8 cellular contexts compared by ENCODE assay signal in the genomic region with DNA sequence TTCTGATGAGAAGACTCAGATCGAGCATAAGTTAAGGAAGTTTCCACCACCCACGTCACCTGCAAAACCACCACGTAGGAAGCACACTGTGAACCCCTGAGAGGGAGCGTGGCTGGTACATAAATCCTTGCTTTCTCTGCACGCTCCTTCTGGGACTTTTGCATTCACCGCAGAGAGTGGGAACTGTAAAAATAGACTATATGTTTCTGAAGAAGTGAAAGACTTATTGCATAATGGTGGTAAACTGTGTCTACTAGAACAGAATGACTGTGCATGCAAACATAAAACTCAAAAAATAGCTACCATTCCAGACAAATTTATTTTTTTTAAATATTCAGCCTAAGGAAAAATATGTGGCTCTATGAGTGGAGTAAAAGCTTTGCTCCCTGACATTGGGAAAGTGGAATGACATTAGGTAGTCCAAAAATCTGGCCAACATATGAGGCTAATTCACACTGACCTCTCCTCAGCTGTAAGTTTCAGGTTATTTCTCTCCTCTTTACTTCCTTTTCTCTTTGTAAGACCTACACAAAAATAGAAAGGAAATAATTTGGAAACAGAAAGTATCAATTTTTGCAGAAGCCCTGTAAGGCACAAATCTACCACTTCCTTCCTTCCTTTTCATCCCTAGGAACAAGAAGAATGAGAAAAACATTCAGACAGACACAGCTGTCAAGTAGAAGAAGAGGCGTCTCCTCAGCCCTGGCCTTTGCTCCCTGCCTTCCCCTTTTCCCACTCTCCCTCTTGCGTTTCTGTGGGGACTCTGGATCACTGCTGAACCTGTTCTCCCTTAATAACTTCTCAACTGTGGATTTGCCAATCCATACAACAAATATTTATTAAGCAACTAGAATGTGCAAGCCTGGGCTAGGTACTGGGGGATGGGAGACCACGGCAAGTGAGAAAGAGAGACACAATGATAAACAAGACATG.
DNase-seq lines count a peak whose midpoint lies in the region; ATAC-seq and TF ChIP-seq lines count a peak whose summit lies in the region.

No MANE protein-coding gene starts in this region.

- peak overlapping the region; percentile 12 for H3K27ac ChIP-seq in CD8-positive, alpha-beta T cell (ENCODE audit: low read depth, low read length)

- H3K9me3 Mint-ChIP-seq in CD8-positive, alpha-beta T cell, result no peaks in the 10 kb centered on the region
- peaks cover 3% of the 10 kb centered on the region for H3K9me3 Mint-ChIP-seq in progenitor cell of endocrine pancreas (ENCODE audit: low read depth)

- peak overlapping the region; percentile 89 for H3K27ac Mint-ChIP-seq in CD8-positive, alpha-beta T cell
- no peak overlapping the region for H3K27ac Mint-ChIP-seq in progenitor cell of endocrine pancreas

- in situ Hi-C loops in KBM-7 (cut with MboI; ENCODE audit: low pct_unique_long_range_greater_than_20kb, low sequenced_read_pairs), result no loop called here

- no peaks in the 10 kb centered on the region for H3K36me3 ChIP-seq in CD8-positive, alpha-beta T cell (ENCODE audit: insufficient read depth, low read length)

- H3K27me3 Mint-ChIP-seq in CD8-positive, alpha-beta T cell (ENCODE audit: low read depth), result no peaks in the 10 kb centered on the region
- no peaks in the 10 kb centered on the region for H3K27me3 Mint-ChIP-seq in progenitor cell of endocrine pancreas

- CTCF ChIA-PET in CD8-positive, alpha-beta T cell (lab: Charles Lee), result interaction anchor here (0.8 to 1.2 kb wide), 2 partner anchors 23 to 40 kb away, joined by 3 read pairs; no protein-coding TSS in a partner anchor

- H3K9me3 ChIP-seq in CD8-positive, alpha-beta T cell (ENCODE audit: low read length), result no peaks in the 10 kb centered on the region

- H3K4me3 ChIP-seq in CD8-positive, alpha-beta T cell (ENCODE audit: low read depth, low read length), result peak overlapping the region; percentile 36

- TF ChIP-seq CTCF in CD8-positive, alpha-beta T cell (IDR thresholded peaks at IDR 0.05), result no peak
- no peak for TF ChIP-seq CTCF in progenitor cell of endocrine pancreas (IDR thresholded peaks at IDR 0.05; ENCODE audit: unreplicated experiment)

- intact Hi-C loops in CD8-positive, alpha-beta T cell (cut with DNase I, micrococcal nuclease), result loop anchor here in 1 of 2 experiments (2.0 to 5.0 kb wide), 3 partner anchors 19 to 86 kb away; no protein-coding TSS in a partner anchor

- POLR2A ChIA-PET in CD8-positive, alpha-beta T cell (lab: Charles Lee), result interaction anchor here (0.7 to 2.0 kb wide), 5 partner anchors 19 to 171 kb away, joined by 3 to 9 read pairs (median 3); no protein-coding TSS in a partner anchor

- ATAC-seq in CD8-positive, alpha-beta T cell, result peak; percentile 69
- peak; percentile 88 for ATAC-seq in GM21447 (IDR thresholded peaks at IDR 0.05; ENCODE audit: unreplicated experiment)

- peaks cover 42% of the 10 kb centered on the region for H3K4me1 Mint-ChIP-seq in CD8-positive, alpha-beta T cell (ENCODE audit: low read depth)
- H3K4me1 Mint-ChIP-seq in progenitor cell of endocrine pancreas (ENCODE audit: low read depth), result peaks cover 4% of the 10 kb centered on the region

- peaks cover 2% of the 10 kb centered on the region for H3K36me3 Mint-ChIP-seq in CD8-positive, alpha-beta T cell
- peaks cover 2% of the 10 kb centered on the region for H3K36me3 Mint-ChIP-seq in progenitor cell of endocrine pancreas (ENCODE audit: insufficient read depth)

- H3K27me3 ChIP-seq in CD8-positive, alpha-beta T cell (ENCODE audit: insufficient read depth, low read length), result no peaks in the 10 kb centered on the region

- peak overlapping the region; percentile 73 for H3K4me3 Mint-ChIP-seq in CD8-positive, alpha-beta T cell
- no peak overlapping the region for H3K4me3 Mint-ChIP-seq in progenitor cell of endocrine pancreas (ENCODE audit: low read depth)

- H3K4me1 ChIP-seq in CD8-positive, alpha-beta T cell (ENCODE audit: insufficient read depth, low read length), result peaks cover 34% of the 10 kb centered on the region

- DNase-seq in CD8-positive, alpha-beta T cell, result peak in 4 of 7 experiments; percentile 21 to 50 (median 36)
- DNase-seq in KBM-7, result peak; percentile 64
- DNase-seq in activated naive CD4-positive, alpha-beta T cell treated with anti-CD3 and anti-CD28 coated beads, Interleukin-2, amount 50 U/mL, for 16 hours, result peak; percentile 68
- peak; percentile 42 to 58 for DNase-seq in stimulated activated CD4-positive, alpha-beta T cell treated with anti-CD3 and anti-CD28 coated beads, Interleukin-15, amount 100 ng/mL, for 48 hours (ENCODE audit: low read depth in 2 of 2)
- DNase-seq in A172 (ENCODE audit: low spot score), result no peak
- no peak for DNase-seq in NCI-H82 treated with DMSO at 0.1 percent for 48 hours (lab: John Stamatoyannopoulos, UW; ENCODE audit: unreplicated experiment)
- DNase-seq in progenitor cell of endocrine pancreas (ENCODE audit: low spot score, unreplicated experiment), result no peak

Comparison
In these comparisons a context has a peak if more than half of its experiments do, and no peak if none do; other contexts are left out.
1. DNase-seq: peak in CD8-positive, alpha-beta T cell (4 of 7), KBM-7 (single experiment), activated naive CD4-positive, alpha-beta T cell treated with anti-CD3 and anti-CD28 coated beads, Interleukin-2, amount 50 U/mL, for 16 hours (single experiment) and stimulated activated CD4-positive, alpha-beta T cell treated with anti-CD3 and anti-CD28 coated beads, Interleukin-15, amount 100 ng/mL, for 48 hours (2 of 2); none in A172 (single experiment), NCI-H82 treated with DMSO at 0.1 percent for 48 hours (single experiment) and progenitor cell of endocrine pancreas (single experiment).